In genomic region chr1:46303038-46303871, GRCh38 we compare ENCODE assay signal across 1 cellular context.
A peak's percentile ranks its signal among the peaks of the same experiment; 100 is the strongest.
TF ChIP-seq lines count a peak whose summit lies in the region.

TSS of gene LRRC41 (minus strand) at chr1:46303616. CDS start at chr1:46303322, 294 bp downstream.
TSS of gene UQCRH (plus strand) at chr1:46303698. CDS start at chr1:46303767, 69 bp downstream.

TF ChIP-seq in HepG2, 621 proteins besides CTCF, POLR2A, EP300 and RAD21 (continued from another document and continues in another):
- TF ChIP-seq ZNF24 (IDR thresholded peaks at IDR 0.05) (no peak), PAWR (CRISPR knock-in tag; IDR thresholded peaks at IDR 0.05; ENCODE audit: borderline replicate concordance) (no peak), DMAP1 (CRISPR knock-in tag; IDR thresholded peaks at IDR 0.05) (peak; percentile 71), HOXA5 (CRISPR knock-in tag; IDR thresholded peaks at IDR 0.05) (no peak), RARA (CRISPR knock-in tag; IDR thresholded peaks at IDR 0.05) (peak; percentile 28; the same call in 1 of the 2 replicates), ZMYM4 (CRISPR knock-in tag; IDR thresholded peaks at IDR 0.05) (0 out of 2 replicates have a peak, but pooled peaks have one; percentile 3), XBP1 (CRISPR knock-in tag; IDR thresholded peaks at IDR 0.05) (no peak), GPBP1L1 (CRISPR knock-in tag; IDR thresholded peaks at IDR 0.05) (no peak), NFYB (CRISPR knock-in tag; IDR thresholded peaks at IDR 0.05) (no peak), ARHGAP35 (CRISPR knock-in tag; IDR thresholded peaks at IDR 0.05; ENCODE audit: borderline replicate concordance) (0 out of 2 replicates have a peak, but pooled peaks have one; percentile 54), ZNF670 (CRISPR knock-in tag; IDR thresholded peaks at IDR 0.05; ENCODE audit: borderline replicate concordance) (peak; percentile 80; the same call in 1 of the 2 replicates), RELA (CRISPR knock-in tag; IDR thresholded peaks at IDR 0.05) (no peak), ZNF709 (CRISPR knock-in tag; IDR thresholded peaks at IDR 0.05) (no peak; the same call in 1 of the 2 replicates), AHR (CRISPR knock-in tag; IDR thresholded peaks at IDR 0.05) (0 out of 2 replicates have a peak, but pooled peaks have one; percentile 3), ZNF12 (CRISPR knock-in tag; IDR thresholded peaks at IDR 0.05) (no peak), MAFG (CRISPR knock-in tag; IDR thresholded peaks at IDR 0.05) (no peak), ZBTB49 (CRISPR knock-in tag; IDR thresholded peaks at IDR 0.05; ENCODE audit: borderline replicate concordance) (no peak), PAF1 (CRISPR knock-in tag; IDR thresholded peaks at IDR 0.05) (no peak), ZBTB7B (CRISPR knock-in tag; IDR thresholded peaks at IDR 0.05) (no peak; the same call in 1 of the 2 replicates), SKIL (CRISPR knock-in tag; IDR thresholded peaks at IDR 0.05; ENCODE audit: borderline replicate concordance) (no peak), SPEN (CRISPR knock-in tag; IDR thresholded peaks at IDR 0.05; ENCODE audit: low read depth) (peak; percentile 52), KLF11 (CRISPR knock-in tag; IDR thresholded peaks at IDR 0.05) (no peak; the same call in 1 of the 2 replicates), ZIK1 (CRISPR knock-in tag; IDR thresholded peaks at IDR 0.05; ENCODE audit: borderline replicate concordance, low read depth) (no peak), ZNF367 (CRISPR knock-in tag; IDR thresholded peaks at IDR 0.05; ENCODE audit: borderline replicate concordance) (no peak), PLRG1 (conservative IDR thresholded peaks at IDR 0.05) (no peak), NR2C2 (CRISPR knock-in tag; IDR thresholded peaks at IDR 0.05; ENCODE audit: borderline replicate concordance) (peak; percentile 74), AGO1 (IDR thresholded peaks at IDR 0.05; ENCODE audit: low read depth, low read length, poor library complexity, severe bottlenecking) (no peak), ZSCAN5A (CRISPR knock-in tag; IDR thresholded peaks at IDR 0.05; ENCODE audit: borderline replicate concordance) (no peak), ATF4 (CRISPR knock-in tag; IDR thresholded peaks at IDR 0.05) (no peak), ZBTB25 (CRISPR knock-in tag; IDR thresholded peaks at IDR 0.05) (0 out of 2 replicates have a peak, but pooled peaks have one; percentile 2), SALL1 (CRISPR knock-in tag; IDR thresholded peaks at IDR 0.05) (peak; percentile 34), ZNF558 (CRISPR knock-in tag; IDR thresholded peaks at IDR 0.05; ENCODE audit: borderline replicate concordance) (no peak; the same call in 1 of the 2 replicates), ZMAT3 (CRISPR knock-in tag; conservative IDR thresholded peaks at IDR 0.05) (no peak), REL (CRISPR knock-in tag; conservative IDR thresholded peaks at IDR 0.05) (no peak), RFXAP (CRISPR knock-in tag; IDR thresholded peaks at IDR 0.05; ENCODE audit: borderline replicate concordance) (no peak), NCOA5 (CRISPR knock-in tag; IDR thresholded peaks at IDR 0.05) (no peak), TIGD3 (CRISPR knock-in tag; IDR thresholded peaks at IDR 0.05; ENCODE audit: borderline replicate concordance) (no peak), RCOR2 (CRISPR knock-in tag; IDR thresholded peaks at IDR 0.05) (no peak), CAMTA2 (CRISPR knock-in tag; IDR thresholded peaks at IDR 0.05; ENCODE audit: borderline replicate concordance) (no peak), ZNF883 (CRISPR knock-in tag; IDR thresholded peaks at IDR 0.05; ENCODE audit: not compliant biosample characterization) (no peak), ZNF543 (CRISPR knock-in tag; IDR thresholded peaks at IDR 0.05) (no peak), ZNF598 (CRISPR knock-in tag; IDR thresholded peaks at IDR 0.05; ENCODE audit: borderline replicate concordance) (peak; percentile 15; the same call in 1 of the 2 replicates), HCFC1 (IDR thresholded peaks at IDR 0.05; ENCODE audit: low read depth, low read length) (peak; percentile 83), SAFB2 (CRISPR knock-in tag; IDR thresholded peaks at IDR 0.05; ENCODE audit: borderline replicate concordance, low read depth) (peak; percentile 47; the same call in 1 of the 2 replicates), DR1 (CRISPR knock-in tag; IDR thresholded peaks at IDR 0.05) (peak; percentile 41), HOXA3 (CRISPR knock-in tag; IDR thresholded peaks at IDR 0.05) (peak; percentile 95), KDM5B (CRISPR knock-in tag; IDR thresholded peaks at IDR 0.05; ENCODE audit: borderline replicate concordance) (no peak; the same call in none of the 2 replicates), ZNF280D (CRISPR knock-in tag; IDR thresholded peaks at IDR 0.05) (no peak), TFAP4 (IDR thresholded peaks at IDR 0.05; ENCODE audit: borderline replicate concordance, low read depth) (0 out of 2 replicates have a peak, but pooled peaks have one; percentile 8), ZBTB33 (CRISPR knock-in tag; IDR thresholded peaks at IDR 0.05) (peak; percentile 12; the same call in 1 of the 2 replicates)
